8 cellular contexts compared by ENCODE assay signal in the genomic region with DNA sequence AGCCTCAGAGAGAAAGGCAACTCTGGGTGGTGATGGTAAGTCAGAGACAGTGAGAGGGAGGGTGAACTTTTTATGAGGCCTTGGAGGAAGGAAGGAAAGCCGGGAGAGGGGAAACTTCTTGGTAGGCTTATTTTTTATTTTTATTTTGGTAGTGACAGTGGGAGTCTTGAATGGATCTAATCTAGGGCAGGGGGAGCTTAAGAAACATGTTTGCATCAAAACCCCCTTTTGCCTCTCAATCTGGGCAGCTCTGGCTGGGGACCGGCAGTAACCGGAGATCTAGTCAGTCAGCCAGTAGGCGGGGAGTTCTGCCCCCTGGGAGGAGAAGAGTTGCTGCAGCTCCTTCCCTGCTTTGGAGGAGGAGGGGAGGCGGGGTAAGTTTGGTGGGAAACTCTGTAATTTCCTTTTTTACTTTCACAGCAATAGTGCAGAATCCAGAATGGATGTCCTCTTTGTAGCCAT.
DNase-seq lines count a peak whose midpoint lies in the region; ATAC-seq and TF ChIP-seq lines count a peak whose summit lies in the region.

A gene (plus strand): TSS at position 412 of the 462 bp plus-strand sequence. CDS start 28 bp downstream, at position 440.

- TF ChIP-seq CTCF in astrocyte of the cerebellum (IDR thresholded peaks at IDR 0.05; ENCODE audit: low read depth, low read length, missing control alignments), result peak; percentile 17

- H3K36me3 ChIP-seq in HUES48 (ENCODE audit: control insufficient read depth, insufficient read depth, low read length) (peaks cover 3% of the 10 kb centered on the region), iPS-15b (ENCODE audit: control insufficient read depth, insufficient read depth, low read length) (no peaks in the 10 kb centered on the region), subcutaneous abdominal adipose tissue (ENCODE audit: control insufficient read depth in 5 of 5, insufficient read depth in 5 of 5, low read length in 5 of 5) (peaks cover 0 to 2% (median 0%) of the 10 kb centered on the region in 5 donors)

- H3K27me3 ChIP-seq in HUES48 (ENCODE audit: control insufficient read depth, insufficient read depth, low read length) (no peaks in the 10 kb centered on the region), iPS-15b (ENCODE audit: control insufficient read depth, insufficient read depth, low read length) (no peaks in the 10 kb centered on the region), subcutaneous abdominal adipose tissue (ENCODE audit: control insufficient read depth in 5 of 5, insufficient read depth in 4 of 5, low read length in 5 of 5) (no peaks in the 10 kb centered on the region)

- H3K9me3 ChIP-seq in HUES48 (ENCODE audit: control insufficient read depth, insufficient read depth, low read length) (no peaks in the 10 kb centered on the region), iPS-15b (ENCODE audit: control insufficient read depth, insufficient read depth, low read length) (no peaks in the 10 kb centered on the region), subcutaneous abdominal adipose tissue (ENCODE audit: control insufficient read depth in 5 of 5, low read length in 5 of 5) (no peaks in the 10 kb centered on the region)

- peak within 1 kb of the TSS; percentile 69 for H3K27ac ChIP-seq in HUES48 (ENCODE audit: low read depth, low read length)
- H3K27ac ChIP-seq in subcutaneous abdominal adipose tissue (ENCODE audit: low read depth, low read length), result peak within 1 kb of the TSS; percentile 46

- in situ Hi-C loops in astrocyte of the cerebellum (cut with HindIII; ENCODE audit: low sequenced_read_pairs), result no loop called here

- 0 out of 2 replicates have a peak within 1 kb of the TSS, but pooled peaks have one; percentile 18 for H3K9ac ChIP-seq in HUES48 (ENCODE audit: low read depth, low read length)
- H3K9ac ChIP-seq in iPS-15b (ENCODE audit: low read depth, low read length), result peak within 1 kb of the TSS; percentile 41
- H3K9ac ChIP-seq in subcutaneous abdominal adipose tissue (ENCODE audit: low read length in 5 of 5), result peak within 1 kb of the TSS in 4 of 5 donors; percentile 21 to 57 (median 43)

- peaks cover 20% of the 10 kb centered on the region for H3K4me1 ChIP-seq in HUES48 (ENCODE audit: control insufficient read depth, insufficient read depth, low read length)
- H3K4me1 ChIP-seq in iPS-15b (ENCODE audit: control insufficient read depth, insufficient read depth, low read length), result peaks cover 11% of the 10 kb centered on the region
- H3K4me1 ChIP-seq in subcutaneous abdominal adipose tissue (ENCODE audit: control insufficient read depth in 5 of 5, insufficient read depth in 5 of 5, low read length in 5 of 5), result peaks cover 15 to 45% (median 40%) of the 10 kb centered on the region in 5 donors

- ATAC-seq in HG02588 (IDR thresholded peaks at IDR 0.05; ENCODE audit: unreplicated experiment) (no peak), GM19455 (IDR thresholded peaks at IDR 0.05; ENCODE audit: unreplicated experiment) (no peak)

- H3K4me3 ChIP-seq in HUES48 (ENCODE audit: low read depth, low read length), result peak within 1 kb of the TSS; percentile 48
- peak within 1 kb of the TSS; percentile 35 for H3K4me3 ChIP-seq in astrocyte of the cerebellum (ENCODE audit: low read depth, low read length)
- peak within 1 kb of the TSS; percentile 50 for H3K4me3 ChIP-seq in iPS-15b (ENCODE audit: low read depth, low read length)
- peak within 1 kb of the TSS; percentile 7 to 62 (median 55) for H3K4me3 ChIP-seq in subcutaneous abdominal adipose tissue (ENCODE audit: low read depth in 1 of 5, low read length in 5 of 5)

- DNase-seq in astrocyte of the cerebellum (ENCODE audit: low read depth) (peak; percentile 24), NCI-H1105 treated with DMSO at 0.1 percent for 48 hours (lab: John Stamatoyannopoulos, UW) (no peak)
- DNase-seq in stimulated activated naive CD4-positive, alpha-beta T cell (lab: John Stamatoyannopoulos, UW), result no peak
